14 cellular contexts compared by ENCODE assay signal in genomic region chr6:56573142-56573541, GRCh38.
"Had no signal": no experiment of that assay in that cellular context is flagged by ENCODE, and none has a peak within 500 bp of the region (broad histone marks: within the 10 kb centered on the region; RNA-seq: fewer than 3 reads in every experiment).

No MANE protein-coding gene starts in this region.

- H3K9me3 Mint-ChIP-seq: activated naive CD4-positive, alpha-beta T cell treated with anti-CD3 and anti-CD28 coated beads, Interleukin-2, amount 10 ng/mL, durations not matched to agents 7 days and 5 days; activated T-helper 1 cell treated with anti-CD3 and anti-CD28 coated beads, Interleukin-12 subunit alpha, Interleukin-12 subunit beta, Interleukin-2, Interleukin-4 antibody, amounts not matched to agents 30 ng/mL and 10 ng/mL and 1 ng/mL, durations not matched to agents 14 hours and 24 hours and 36 hours had no signal

- ATAC-seq: body of pancreas, WTC11 had no signal

- H3K4me1 ChIP-seq: body of pancreas had no signal

- H3K27ac ChIP-seq: body of pancreas, heart right ventricle, SK-N-MC had no signal

- H3K27me3 ChIP-seq: adrenal gland, body of pancreas, heart right ventricle had no signal

- H3K36me3 ChIP-seq: adrenal gland had no signal

- H3K27ac Mint-ChIP-seq: activated naive CD4-positive, alpha-beta T cell treated with anti-CD3 and anti-CD28 coated beads, Interleukin-2, amount 10 ng/mL, durations not matched to agents 7 days and 5 days; activated T-helper 1 cell treated with anti-CD3 and anti-CD28 coated beads, Interleukin-12 subunit alpha, Interleukin-12 subunit beta, Interleukin-2, Interleukin-4 antibody, amounts not matched to agents 30 ng/mL and 10 ng/mL and 1 ng/mL, durations not matched to agents 14 hours and 24 hours and 36 hours; WTC11 had no signal

- H3K36me3 Mint-ChIP-seq: activated naive CD4-positive, alpha-beta T cell treated with anti-CD3 and anti-CD28 coated beads, Interleukin-2, amount 10 ng/mL, durations not matched to agents 7 days and 5 days had no signal

- H3K4me3 ChIP-seq: adrenal gland, body of pancreas, heart right ventricle, SK-N-MC had no signal

- H3K9me3 ChIP-seq: adrenal gland, body of pancreas, heart right ventricle had no signal

- H3K4me3 Mint-ChIP-seq: activated naive CD4-positive, alpha-beta T cell treated with anti-CD3 and anti-CD28 coated beads, Interleukin-2, amount 10 ng/mL, durations not matched to agents 7 days and 5 days; activated T-helper 1 cell treated with anti-CD3 and anti-CD28 coated beads, Interleukin-12 subunit alpha, Interleukin-12 subunit beta, Interleukin-2, Interleukin-4 antibody, amounts not matched to agents 30 ng/mL and 10 ng/mL and 1 ng/mL, durations not matched to agents 14 hours and 24 hours and 36 hours; WTC11 had no signal

- DNase-seq: activated CD4-positive, alpha-beta T cell treated with anti-CD3 and anti-CD28 coated beads for 48 hours; activated naive CD4-positive, alpha-beta T cell treated with anti-CD3 and anti-CD28 coated beads, Interleukin-2, amount 10 ng/mL, durations not matched to agents 7 days and 5 days; body of pancreas; dermis blood vessel endothelial cell; foreskin melanocyte; heart right ventricle; islet precursor cell; mesendoderm; posterior cingulate gyrus; small intestine had no signal

- H3K4me1 Mint-ChIP-seq: activated naive CD4-positive, alpha-beta T cell treated with anti-CD3 and anti-CD28 coated beads, Interleukin-2, amount 10 ng/mL, durations not matched to agents 7 days and 5 days; WTC11 had no signal
